9 cellular contexts compared by ENCODE assay signal in the genomic region with DNA sequence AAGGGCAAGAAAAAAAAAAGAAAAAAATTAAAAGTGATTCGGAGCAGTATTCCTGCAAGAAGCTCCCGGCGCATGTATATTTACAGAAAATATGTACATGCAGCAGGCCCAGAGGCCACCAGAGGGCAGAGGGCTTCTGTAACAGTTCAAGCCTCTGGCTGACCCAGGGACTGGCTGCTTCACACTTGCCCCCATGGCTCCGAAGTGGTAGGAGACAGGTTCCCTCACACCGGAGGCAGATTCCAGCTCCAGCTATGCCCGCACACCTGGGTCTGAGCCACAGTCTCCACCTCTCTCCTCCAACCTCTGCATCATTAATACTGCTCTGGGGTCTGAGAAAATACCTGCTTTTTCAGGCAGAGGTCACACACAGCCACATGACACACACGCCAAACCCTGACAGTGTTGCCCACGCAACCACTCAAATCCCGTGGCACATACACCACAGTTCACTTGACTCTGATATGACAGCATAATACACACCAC. TPM values are rescaled to one million over a fixed set of nuclear protein-coding genes. Genes with fewer than 3 reads are reported as not detected.
DNase-seq lines count a peak whose midpoint lies in the region; ATAC-seq, FAIRE-seq and TF ChIP-seq lines count a peak whose summit lies in the region.
"Had no signal": no experiment of that assay in that cellular context is flagged by ENCODE, and none has a peak within 500 bp of the region (broad histone marks: within the 10 kb centered on the region; RNA-seq: fewer than 3 reads in every experiment).

No MANE protein-coding gene starts in this region.

- TF ChIP-seq CTCF in HFFc6 (IDR thresholded peaks at IDR 0.05) = peak; percentile 79
- peak; percentile 30 for TF ChIP-seq CTCF in SU-DHL-6 (IDR thresholded peaks at IDR 0.05; ENCODE audit: insufficient read depth, low read length, poor library complexity, severe bottlenecking)
- TF ChIP-seq CTCF in astrocyte of the spinal cord (IDR thresholded peaks at IDR 0.05; ENCODE audit: low read depth, low read length) = peak; percentile 54
- peak; percentile 44 for TF ChIP-seq CTCF in kidney (IDR thresholded peaks at IDR 0.05; ENCODE audit: borderline replicate concordance, extremely low read depth, insufficient read depth)

- peak overlapping the region; percentile 89 for H3K27ac ChIP-seq in CD4-positive, CD25-positive, alpha-beta regulatory T cell (ENCODE audit: insufficient read depth, low read length, poor library complexity, severe bottlenecking)
- no peak overlapping the region for H3K27ac ChIP-seq in SU-DHL-6 (ENCODE audit: low read depth, low read length)
- no peak overlapping the region for H3K27ac ChIP-seq in kidney (ENCODE audit: low read depth in 2 of 2, low read length in 2 of 2)

- H3K9me3 Mint-ChIP-seq in CD4-positive, CD25-positive, alpha-beta regulatory T cell = no peaks in the 10 kb centered on the region
- H3K9me3 Mint-ChIP-seq in HFFc6 = no peaks in the 10 kb centered on the region

- H3K79me2 ChIP-seq in SU-DHL-6 (ENCODE audit: insufficient read depth, low read length) = peaks cover 25% of the 10 kb centered on the region

- H3K4me3 ChIP-seq in CD4-positive, CD25-positive, alpha-beta regulatory T cell (ENCODE audit: low read depth, low read length) = no peak overlapping the region
- H3K4me3 ChIP-seq in SU-DHL-6 (ENCODE audit: insufficient read depth, low read length, poor library complexity, severe bottlenecking) (no peak overlapping the region), astrocyte of the spinal cord (ENCODE audit: low read depth, low read length) (no peak overlapping the region), kidney (ENCODE audit: low read length in 2 of 2) (no peak overlapping the region)
- H3K4me3 ChIP-seq: skin epidermis had no signal

- H3K27ac Mint-ChIP-seq in CD4-positive, CD25-positive, alpha-beta regulatory T cell = peak overlapping the region in 2 of 3 donors; percentile 80 to 97
- no peak overlapping the region for H3K27ac Mint-ChIP-seq in HFFc6

- H3K9me2 ChIP-seq in SU-DHL-6 (replicated peaks; ENCODE audit: insufficient read depth, low read length) = no peaks in the 10 kb centered on the region

- H3K9ac ChIP-seq in SU-DHL-6 (ENCODE audit: low read length) = no peak overlapping the region
- no peak overlapping the region for H3K9ac ChIP-seq in kidney (ENCODE audit: low read length in 2 of 2)

- no peak for FAIRE-seq in kidney (lab: Jason Lieb, UNC)
- FAIRE-seq in RCC 7860 (lab: Jason Lieb, UNC) = no peak

- no peaks in the 10 kb centered on the region for H3K36me3 ChIP-seq in CD4-positive, CD25-positive, alpha-beta regulatory T cell (ENCODE audit: control insufficient read depth, insufficient read depth, low read length)
- no peaks in the 10 kb centered on the region for H3K36me3 ChIP-seq in SU-DHL-6 (ENCODE audit: low read length)
- H3K36me3 ChIP-seq in kidney (ENCODE audit: control insufficient read depth in 1 of 2, insufficient read depth in 2 of 2, low read length in 2 of 2) = peaks cover 0 to 3% of the 10 kb centered on the region in 2 donors

- no peaks in the 10 kb centered on the region for H3K9me3 ChIP-seq in CD4-positive, CD25-positive, alpha-beta regulatory T cell (ENCODE audit: control insufficient read depth in 2 of 2, low read length in 2 of 2)
- no peaks in the 10 kb centered on the region for H3K9me3 ChIP-seq in SU-DHL-6 (ENCODE audit: insufficient read depth, low read length)
- H3K9me3 ChIP-seq in kidney (ENCODE audit: control insufficient read depth in 1 of 2, low read length in 2 of 2) = no peaks in the 10 kb centered on the region

- no peak overlapping the region for H2AFZ ChIP-seq in SU-DHL-6 (ENCODE audit: low read depth, low read length, severe bottlenecking)

- no peaks in the 10 kb centered on the region for H4K20me1 ChIP-seq in SU-DHL-6 (ENCODE audit: low read depth, low read length)

- no peaks in the 10 kb centered on the region for H3K27me3 Mint-ChIP-seq in CD4-positive, CD25-positive, alpha-beta regulatory T cell
- H3K27me3 Mint-ChIP-seq in HFFc6 (ENCODE audit: insufficient read depth) = peaks cover 3% of the 10 kb centered on the region

- peak overlapping the region in 3 of 4 donors; percentile 8 to 31 (median 19) for H3K4me3 Mint-ChIP-seq in CD4-positive, CD25-positive, alpha-beta regulatory T cell
- H3K4me3 Mint-ChIP-seq in HFFc6 = no peak overlapping the region

- peaks cover 8% of the 10 kb centered on the region for H3K36me3 Mint-ChIP-seq in CD4-positive, CD25-positive, alpha-beta regulatory T cell
- no peaks in the 10 kb centered on the region for H3K36me3 Mint-ChIP-seq in HFFc6 (ENCODE audit: low read depth)

- no peak for ATAC-seq in CD4-positive, CD25-positive, alpha-beta regulatory T cell (ENCODE audit: low read depth in 2 of 2)
- no peak for ATAC-seq in stimulated activated naive CD8-positive, alpha-beta T cell treated with anti-CD3 and anti-CD28 coated beads, Interleukin-15, Interleukin-2, amounts not matched to agents 100 U/mL and 50 U/mL, for 24 hours
- ATAC-seq in GM21423 (IDR thresholded peaks at IDR 0.05; ENCODE audit: unreplicated experiment) = no peak

- peaks cover 11% of the 10 kb centered on the region; the same call in 1 of the 2 replicates for H3F3A ChIP-seq in SU-DHL-6 (ENCODE audit: insufficient read depth)

- intact Hi-C loops in kidney (cut with DNase I) = no loop called here

- peaks cover 45% of the 10 kb centered on the region for H3K4me1 ChIP-seq in CD4-positive, CD25-positive, alpha-beta regulatory T cell (ENCODE audit: control insufficient read depth, insufficient read depth, low read length, poor library complexity, severe bottlenecking)
- no peaks in the 10 kb centered on the region for H3K4me1 ChIP-seq in kidney (ENCODE audit: control insufficient read depth in 1 of 2, insufficient read depth in 1 of 2, low read depth in 1 of 2, low read length in 2 of 2)

- peak; percentile 27 to 64 (median 36) for DNase-seq in CD4-positive, CD25-positive, alpha-beta regulatory T cell
- DNase-seq in HFFc6 (peak; percentile 28), astrocyte of the spinal cord (ENCODE audit: low read depth, low spot score) (peak; percentile 21), kidney (no peak), RCC 7860 (ENCODE audit: low spot score) (no peak)
- peak; percentile 66 for DNase-seq in stimulated activated naive CD8-positive, alpha-beta T cell treated with anti-CD3 and anti-CD28 coated beads, Interleukin-15, Interleukin-2, amounts not matched to agents 100 U/mL and 50 U/mL, for 24 hours

- H3K27me3 ChIP-seq in CD4-positive, CD25-positive, alpha-beta regulatory T cell (ENCODE audit: control insufficient read depth, insufficient read depth, low read length) = no peaks in the 10 kb centered on the region
- no peaks in the 10 kb centered on the region for H3K27me3 ChIP-seq in SU-DHL-6 (ENCODE audit: low read length)

- H3K4me2 ChIP-seq in SU-DHL-6 (ENCODE audit: low read depth, low read length, poor library complexity, severe bottlenecking) = no peak overlapping the region

- peaks cover under 1 to 43% (median 21%) of the 10 kb centered on the region in 4 donors for H3K4me1 Mint-ChIP-seq in CD4-positive, CD25-positive, alpha-beta regulatory T cell
- H3K4me1 Mint-ChIP-seq in HFFc6 (ENCODE audit: low read depth) = peaks cover 5% of the 10 kb centered on the region; the same call in 1 of the 2 replicates

- in situ Hi-C loops in astrocyte of the spinal cord (cut with HindIII; ENCODE audit: low sequenced_read_pairs) = no loop called here

RNA-seq across cellular contexts. Expression of gene ARHGAP30, which starts 2.2 kb away (rescaled TPM):
- total RNA-seq in CD4-positive, CD25-positive, alpha-beta regulatory T cell = 204 TPM
- 100 to 1,000 TPM; 144 to 159 (median 151) TPM for polyA plus RNA-seq in CD4-positive, CD25-positive, alpha-beta regulatory T cell
- not detected for total RNA-seq in HFFc6 (2021; fragmentation: NEBNext Ultra II Directional; extraction: Animal tissue kit (Norgen Biotek cat#: 25700))
- 21.6 TPM for total RNA-seq in kidney
- 1.2 TPM for polyA plus RNA-seq in kidney (ENCODE audit: insufficient read depth, low read depth, low replicate concordance)

RNA-seq across cellular contexts. Expression of gene NECTIN4, which starts 17.4 kb away (rescaled TPM):
- total RNA-seq in CD4-positive, CD25-positive, alpha-beta regulatory T cell = not detected
- polyA plus RNA-seq in CD4-positive, CD25-positive, alpha-beta regulatory T cell = under 1 TPM in 1 of 4 donors, not detected in 3; 0.05 TPM
- under 1 TPM in 2 of 6 experiments, not detected in 4; 0.09 to 0.14 TPM for total RNA-seq in HFFc6 (2021; fragmentation: NEBNext Ultra II Directional; extraction: Animal tissue kit (Norgen Biotek cat#: 25700))
- 12.8 TPM for total RNA-seq in kidney
- polyA plus RNA-seq in kidney (ENCODE audit: insufficient read depth, low read depth, low replicate concordance) = 2.7 TPM

RNA-seq across cellular contexts. Expression of gene USF1, which starts 26.2 kb away (rescaled TPM):
- 102 TPM for total RNA-seq in CD4-positive, CD25-positive, alpha-beta regulatory T cell
- 1 to 10 TPM; 4.2 to 8.1 (median 6.1) TPM for polyA plus RNA-seq in CD4-positive, CD25-positive, alpha-beta regulatory T cell
- 10 to 100 TPM; 31.2 to 38.0 (median 33.4) TPM for total RNA-seq in HFFc6 (2021; fragmentation: NEBNext Ultra II Directional; extraction: Animal tissue kit (Norgen Biotek cat#: 25700))
- total RNA-seq in kidney = 56.1 TPM
- 48.7 TPM for polyA plus RNA-seq in kidney (ENCODE audit: insufficient read depth, low read depth, low replicate concordance)

RNA-seq across cellular contexts. Expression of gene KLHDC9, which starts 26.2 kb away (rescaled TPM):
- not detected for total RNA-seq in CD4-positive, CD25-positive, alpha-beta regulatory T cell
- polyA plus RNA-seq in CD4-positive, CD25-positive, alpha-beta regulatory T cell = under 1 TPM in 2 of 4 donors, not detected in 2; 0.28 to 0.46 TPM
- 1 to 10 TPM; 1.3 to 2.7 (median 2.1) TPM for total RNA-seq in HFFc6 (2021; fragmentation: NEBNext Ultra II Directional; extraction: Animal tissue kit (Norgen Biotek cat#: 25700))
- total RNA-seq in kidney = 21.9 TPM
- 32.2 TPM for polyA plus RNA-seq in kidney (ENCODE audit: insufficient read depth, low read depth, low replicate concordance)

RNA-seq across cellular contexts. Expression of gene TSTD1, which starts 33.2 kb away (rescaled TPM):
- total RNA-seq in CD4-positive, CD25-positive, alpha-beta regulatory T cell = 61.3 TPM
- 100 to 1,000 TPM; 340 to 451 (median 422) TPM for polyA plus RNA-seq in CD4-positive, CD25-positive, alpha-beta regulatory T cell
- not detected for total RNA-seq in HFFc6 (2021; fragmentation: NEBNext Ultra II Directional; extraction: Animal tissue kit (Norgen Biotek cat#: 25700))
- total RNA-seq in kidney = 74.5 TPM
- 200 TPM for polyA plus RNA-seq in kidney (ENCODE audit: insufficient read depth, low read depth, low replicate concordance)

Comparison
In these comparisons a context has a peak if more than half of its experiments do, and no peak if none do; other contexts are left out.
1. DNase-seq: peak in CD4-positive, CD25-positive, alpha-beta regulatory T cell (3 of 3), HFFc6 (single experiment), astrocyte of the spinal cord (single experiment) and stimulated activated naive CD8-positive, alpha-beta T cell treated with anti-CD3 and anti-CD28 coated beads, Interleukin-15, Interleukin-2, amounts not matched to agents 100 U/mL and 50 U/mL, for 24 hours (single experiment); none in kidney (single experiment) and RCC 7860 (single experiment).
2. RNA of gene ARHGAP30, which starts 2.2 kb away (total RNA-seq): 204 TPM in CD4-positive, CD25-positive, alpha-beta regulatory T cell (single experiment) and 21.6 TPM in kidney (single experiment); not detected in HFFc6; every median in the first group is over 10 times any median in the second.
3. RNA of gene NECTIN4, which starts 17.4 kb away (total RNA-seq): 12.8 TPM in kidney (single experiment); 0.09 to 0.14 TPM in HFFc6 and not detected in CD4-positive, CD25-positive, alpha-beta regulatory T cell (single experiment); every median in the first group is over 10 times any median in the second.
4. Peak in every context shown above with its lines, with median percentiles within 50 percentile points of each other: CTCF ChIP-seq.